Comparison of ENCODE assay signal across 8 cellular contexts in the genomic region with DNA sequence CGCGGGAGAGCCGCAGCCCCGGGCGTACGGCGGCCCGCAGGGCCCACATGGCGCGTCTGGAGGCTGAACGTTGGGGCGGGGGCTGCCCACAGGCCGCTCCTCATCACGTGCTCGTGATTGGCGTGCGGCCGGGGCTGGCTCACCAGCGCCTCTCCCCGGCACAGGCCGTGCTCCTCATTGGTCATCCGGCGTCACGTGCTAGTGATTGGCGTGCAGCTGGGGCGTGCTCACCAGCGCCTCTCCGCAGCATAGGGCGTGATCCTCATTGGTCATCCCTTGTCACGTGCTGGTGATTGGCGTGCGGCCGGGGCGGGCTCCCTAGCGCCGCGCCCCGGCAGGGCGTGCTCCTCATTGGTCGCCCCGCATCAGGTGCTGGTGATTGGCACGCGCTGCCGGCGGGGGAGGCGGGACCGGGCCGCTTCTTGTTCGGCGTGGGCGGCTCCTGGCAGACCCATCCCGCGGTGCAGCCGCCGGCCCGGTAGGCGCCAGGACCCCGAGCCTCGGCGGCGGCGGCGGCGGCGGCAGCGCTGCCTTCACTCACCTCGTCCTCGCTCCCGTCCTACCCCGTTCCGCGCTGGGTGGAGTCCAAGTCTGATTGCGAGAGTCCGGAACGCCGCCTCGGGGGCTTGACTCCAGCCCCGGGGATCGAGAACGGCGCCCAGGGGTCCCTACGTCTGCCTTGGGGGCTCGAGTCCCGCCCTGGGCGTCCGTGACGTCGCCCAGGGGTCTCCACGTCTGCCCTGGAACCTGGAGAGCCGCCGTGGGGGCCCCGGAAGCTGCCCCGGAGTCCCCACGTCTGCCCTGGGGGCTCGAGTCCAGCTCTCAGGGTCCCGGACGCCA. TPM values are rescaled to one million over a fixed set of nuclear protein-coding genes. Genes with fewer than 3 reads are reported as not detected.
DNase-seq lines count a peak whose midpoint lies in the region; FAIRE-seq and TF ChIP-seq lines count a peak whose summit lies in the region.

A gene with protein sequence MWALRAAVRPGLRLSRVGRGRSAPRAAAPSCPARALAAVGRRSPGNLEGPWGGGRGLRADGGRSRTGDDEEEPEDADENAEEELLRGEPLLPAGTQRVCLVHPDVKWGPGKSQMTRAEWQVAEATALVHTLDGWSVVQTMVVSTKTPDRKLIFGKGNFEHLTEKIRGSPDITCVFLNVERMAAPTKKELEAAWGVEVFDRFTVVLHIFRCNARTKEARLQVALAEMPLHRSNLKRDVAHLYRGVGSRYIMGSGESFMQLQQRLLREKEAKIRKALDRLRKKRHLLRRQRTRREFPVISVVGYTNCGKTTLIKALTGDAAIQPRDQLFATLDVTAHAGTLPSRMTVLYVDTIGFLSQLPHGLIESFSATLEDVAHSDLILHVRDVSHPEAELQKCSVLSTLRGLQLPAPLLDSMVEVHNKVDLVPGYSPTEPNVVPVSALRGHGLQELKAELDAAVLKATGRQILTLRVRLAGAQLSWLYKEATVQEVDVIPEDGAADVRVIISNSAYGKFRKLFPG (minus strand): TSS at position 58 of the 840 bp plus-strand sequence. CDS start 9 bp downstream, at position 49.

- H4K20me1 ChIP-seq in osteoblast (ENCODE audit: insufficient read depth, low read length), result peaks cover 3% of the 10 kb centered on the region

- no peak for TF ChIP-seq CTCF in osteoblast (IDR thresholded peaks at IDR 0.05; ENCODE audit: extremely low read depth, low read depth, low read length)
- TF ChIP-seq CTCF in thyroid gland (IDR thresholded peaks at IDR 0.05), result peak in 1 of 6 experiments; percentile 23

- intact Hi-C loops in thyroid gland (cut with DNase I), result loop anchor here (5.0 kb wide), 1 partner anchor 68 kb away; a partner anchor contains a TSS

- H3K27ac ChIP-seq in osteoblast (ENCODE audit: low read depth, low read length) (peak within 1 kb of the TSS; percentile 71), thyroid gland (peak within 1 kb of the TSS; percentile 78 to 95 (median 90))

- H3K27me3 ChIP-seq in osteoblast (ENCODE audit: insufficient read depth, low read length) (no peaks in the 10 kb centered on the region), thyroid gland (no peaks in the 10 kb centered on the region)

- H3K4me2 ChIP-seq in osteoblast (ENCODE audit: insufficient read depth, low read length), result peak within 1 kb of the TSS; percentile 95

- TF ChIP-seq POLR2A in thyroid gland (IDR thresholded peaks at IDR 0.05), result peak in 1 of 2 donors; percentile 79

- H3K4me1 ChIP-seq in osteoblast (ENCODE audit: insufficient read depth, low read length) (peaks cover 11% of the 10 kb centered on the region), thyroid gland (peaks cover 12 to 15% of the 10 kb centered on the region in 2 donors)

- DNase-seq in EL (peak; percentile 100), H4 (ENCODE audit: low spot score) (peak; percentile 100), M059J (ENCODE audit: low read depth) (peak; percentile 97), frontal cortex (ENCODE audit: low spot score in 2 of 2) (peak; percentile 97 to 99), osteoblast (ENCODE audit: insufficient read length, low spot score, missing footprints) (peak; percentile 100), thyroid gland (peak; percentile 100), midbrain (lab: John Stamatoyannopoulos, UW) (no peak)
- peak; percentile 96 to 99 for DNase-seq in activated T-helper 1 cell treated with anti-CD3 and anti-CD28 coated beads, Interleukin-2, amount 50 U/mL, for 16 hours (ENCODE audit: low read depth in 1 of 2, low spot score in 1 of 2)

- H3K36me3 ChIP-seq in osteoblast (ENCODE audit: insufficient read depth, low read length), result peaks cover 2% of the 10 kb centered on the region
- peaks cover 7 to 13% of the 10 kb centered on the region in 2 donors for H3K36me3 ChIP-seq in thyroid gland

- H3K4me3 ChIP-seq in osteoblast (ENCODE audit: insufficient read depth, low read length) (peak within 1 kb of the TSS; percentile 93), thyroid gland (replicated peaks in 1 of 3) (peak within 1 kb of the TSS; percentile 84 to 91 (median 84))

- H3K9me3 ChIP-seq in osteoblast (ENCODE audit: low read depth, low read length) (no peaks in the 10 kb centered on the region), thyroid gland (no peaks in the 10 kb centered on the region)

- no peak for FAIRE-seq in frontal cortex (lab: Jason Lieb, UNC)

- peaks cover 18% of the 10 kb centered on the region for H3K79me2 ChIP-seq in osteoblast (ENCODE audit: insufficient read depth, low read length)

- 0 to 1% methylated on average over 10 to 25 of the region's 97 CpGs for WGBS in thyroid gland, 2 donors

- H2AFZ ChIP-seq in osteoblast (ENCODE audit: low read length), result peak within 1 kb of the TSS; percentile 82

RNA-seq across cellular contexts. Expression of the gene that starts here (rescaled TPM):
- total RNA-seq in H4 (2014; rRNA removed; shearing (Covaris generic)), result 39.2 and 40.2 TPM in 2 replicates
- total RNA-seq in M059J (2014; rRNA removed; shearing (Covaris generic)), result 19.9 and 24.5 TPM in 2 replicates
- total RNA-seq in frontal cortex (23.6 TPM), osteoblast (34.2 and 34.4 TPM in 2 replicates), thyroid gland (10 to 100 TPM; 39.9 to 54.9 (median 47.9) TPM)
